ENCODE assay signal across 24 cellular contexts in the genomic region with DNA sequence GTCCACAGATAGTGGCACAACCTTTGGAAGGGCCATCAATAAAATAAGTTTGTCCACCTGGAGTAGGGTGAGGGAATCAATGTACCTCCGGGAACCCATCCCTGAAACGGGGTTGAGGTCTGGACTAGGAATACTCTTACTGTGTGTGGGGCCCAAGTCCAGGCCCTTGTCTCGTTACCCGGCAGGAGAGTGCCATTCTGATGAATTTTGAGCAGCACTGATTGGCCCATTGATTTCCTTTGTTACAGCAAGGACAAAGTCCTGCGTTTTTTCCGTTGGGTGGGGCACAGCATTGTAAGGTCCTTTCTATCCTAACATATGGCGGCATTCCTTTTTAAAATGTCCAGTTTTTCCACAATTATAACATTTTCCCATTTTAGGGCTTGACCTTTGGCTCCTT.
"Had no signal": no experiment of that assay in that cellular context is flagged by ENCODE, and none has a peak within 500 bp of the region (broad histone marks: within the 10 kb centered on the region; RNA-seq: fewer than 3 reads in every experiment).

No MANE protein-coding gene starts in this region.

- ATAC-seq: activated T-cell treated with anti-CD3 and anti-CD28 coated beads, Interleukin-2, amount 50 U/mL, for 72 hours; Panc1; Right ventricle myocardium inferior had no signal

- H3K36me3 ChIP-seq: adrenal gland had no signal

- H3K27ac ChIP-seq: adrenal gland, SK-N-MC, VCaP had no signal

- H3K9me3 Mint-ChIP-seq: activated CD4-positive, alpha-beta memory T cell treated with anti-CD3 and anti-CD28 coated beads for 36 hours; activated CD4-positive, alpha-beta T cell treated with anti-CD3 and anti-CD28 coated beads, Interleukin-2, amount 10 ng/mL, durations not matched to agents 7 days and 5 days; activated naive CD4-positive, alpha-beta T cell treated with anti-CD3 and anti-CD28 coated beads, Interleukin-2, amount 10 ng/mL, durations not matched to agents 7 days and 5 days; activated naive CD8-positive, alpha-beta T cell treated with anti-CD3 and anti-CD28 coated beads, Interleukin-2, amount 10 ng/mL, durations not matched to agents 7 days and 5 days; activated T-cell treated with anti-CD3 and anti-CD28 coated beads, Interleukin-2, amount 50 U/mL, for 72 hours; activated T-helper 2 cell treated with anti-CD3 and anti-CD28 coated beads, Interferon-gamma antibody, Interleukin-2, Interleukin-4, amounts not matched to agents 10 μg/mL and 5 μg/mL and 100 μg/mL, durations not matched to agents 14 hours and 24 hours and 36 hours had no signal

- H3K4me1 ChIP-seq: adrenal gland had no signal

- H3K27me3 Mint-ChIP-seq: activated CD4-positive, alpha-beta memory T cell treated with anti-CD3 and anti-CD28 coated beads for 36 hours; activated naive CD4-positive, alpha-beta T cell treated with anti-CD3 and anti-CD28 coated beads, Interleukin-2, amount 10 ng/mL, durations not matched to agents 7 days and 5 days had no signal

- DNase-seq: activated CD4-positive, alpha-beta memory T cell treated with anti-CD3 and anti-CD28 coated beads for 36 hours; activated CD4-positive, alpha-beta T cell treated with anti-CD3 and anti-CD28 coated beads, Interleukin-2, amount 10 ng/mL, durations not matched to agents 7 days and 5 days; activated CD4-positive, CD25-positive, alpha-beta regulatory T cell; activated CD8-positive, alpha-beta memory T cell treated with anti-CD3 and anti-CD28 coated beads for 24 hours; activated gamma-delta T cell treated with Interleukin-2 at 50 U/mL for 16 hours; activated naive CD4-positive, alpha-beta T cell treated with anti-CD3 and anti-CD28 coated beads, Interleukin-2, amount 10 ng/mL, durations not matched to agents 7 days and 5 days; activated naive CD8-positive, alpha-beta T cell treated with anti-CD3 and anti-CD28 coated beads, Interleukin-2, amount 10 ng/mL, durations not matched to agents 7 days and 5 days; activated T-cell treated with anti-CD3 and anti-CD28 coated beads, Interleukin-2, amount 50 U/mL, for 72 hours; adrenal gland; anterior cingulate cortex; KG1; NCI-H1048; NCI-H1930; NCI-H2171; NCI-H2227 treated with DMSO at 0.1 percent for 48 hours; NK-92 treated with Interleukin-12 subunit alpha and Interleukin-12 subunit beta, amount 100 ng/mL, for 24 hours; OCI-M1; RPMI8226; T-helper 1 cell had no signal

- H3K36me3 Mint-ChIP-seq: activated CD4-positive, alpha-beta memory T cell treated with anti-CD3 and anti-CD28 coated beads for 36 hours; activated naive CD4-positive, alpha-beta T cell treated with anti-CD3 and anti-CD28 coated beads, Interleukin-2, amount 10 ng/mL, durations not matched to agents 7 days and 5 days; activated naive CD8-positive, alpha-beta T cell treated with anti-CD3 and anti-CD28 coated beads, Interleukin-2, amount 10 ng/mL, durations not matched to agents 7 days and 5 days had no signal

- H3K4me3 ChIP-seq: adrenal gland, SK-N-MC had no signal

- H3K9me3 ChIP-seq: adrenal gland had no signal

- H3K4me3 Mint-ChIP-seq: activated CD4-positive, alpha-beta memory T cell treated with anti-CD3 and anti-CD28 coated beads for 36 hours; activated CD4-positive, alpha-beta T cell treated with anti-CD3 and anti-CD28 coated beads, Interleukin-2, amount 10 ng/mL, durations not matched to agents 7 days and 5 days; activated naive CD4-positive, alpha-beta T cell treated with anti-CD3 and anti-CD28 coated beads, Interleukin-2, amount 10 ng/mL, durations not matched to agents 7 days and 5 days; activated naive CD8-positive, alpha-beta T cell treated with anti-CD3 and anti-CD28 coated beads, Interleukin-2, amount 10 ng/mL, durations not matched to agents 7 days and 5 days; activated T-cell treated with anti-CD3 and anti-CD28 coated beads, Interleukin-2, amount 50 U/mL, for 72 hours had no signal

- H3K27me3 ChIP-seq: adrenal gland had no signal

- H3K4me1 Mint-ChIP-seq: activated CD4-positive, alpha-beta T cell treated with anti-CD3 and anti-CD28 coated beads, Interleukin-2, amount 10 ng/mL, durations not matched to agents 7 days and 5 days; activated naive CD4-positive, alpha-beta T cell treated with anti-CD3 and anti-CD28 coated beads, Interleukin-2, amount 10 ng/mL, durations not matched to agents 7 days and 5 days; activated naive CD8-positive, alpha-beta T cell treated with anti-CD3 and anti-CD28 coated beads, Interleukin-2, amount 10 ng/mL, durations not matched to agents 7 days and 5 days had no signal

- H3K27ac Mint-ChIP-seq: activated CD4-positive, alpha-beta memory T cell treated with anti-CD3 and anti-CD28 coated beads for 36 hours; activated CD4-positive, alpha-beta T cell treated with anti-CD3 and anti-CD28 coated beads, Interleukin-2, amount 10 ng/mL, durations not matched to agents 7 days and 5 days; activated naive CD4-positive, alpha-beta T cell treated with anti-CD3 and anti-CD28 coated beads, Interleukin-2, amount 10 ng/mL, durations not matched to agents 7 days and 5 days; activated naive CD8-positive, alpha-beta T cell treated with anti-CD3 and anti-CD28 coated beads, Interleukin-2, amount 10 ng/mL, durations not matched to agents 7 days and 5 days; activated T-cell treated with anti-CD3 and anti-CD28 coated beads, Interleukin-2, amount 50 U/mL, for 72 hours; activated T-helper 2 cell treated with anti-CD3 and anti-CD28 coated beads, Interferon-gamma antibody, Interleukin-2, Interleukin-4, amounts not matched to agents 10 μg/mL and 5 μg/mL and 100 μg/mL, durations not matched to agents 14 hours and 24 hours and 36 hours had no signal
